Comparison of ENCODE assay signal across 8 cellular contexts in genomic region chr2:143284087-143284675, GRCh38.
A peak's percentile ranks its signal among the peaks of the same experiment; 100 is the strongest.
DNase-seq lines count a peak whose midpoint lies in the region; ATAC-seq and TF ChIP-seq lines count a peak whose summit lies in the region.

No MANE protein-coding gene starts in this region.

- DNase-seq in ACHN (peak; percentile 58), EL (peak; percentile 48), HEK293T (ENCODE audit: extremely low spot score) (peak; percentile 54), NOMO-1 treated with DMSO at 0.1 percent for 48 hours (lab: John Stamatoyannopoulos, UW; ENCODE audit: unreplicated experiment) (peak; percentile 34), amniotic epithelial cell (ENCODE audit: low read depth) (peak; percentile 48), right lobe of liver (no peak)

- POLR2A ChIA-PET in HEK293T (lab: Yijun Ruan, JAX) = no interaction called here

- no peak for TF ChIP-seq POLR2A in right lobe of liver (IDR thresholded peaks at IDR 0.05)

- no peaks in the 10 kb centered on the region for H3K9me3 ChIP-seq in right lobe of liver

- H3K4me1 ChIP-seq in right lobe of liver = no peaks in the 10 kb centered on the region

- no peaks in the 10 kb centered on the region for H3K27me3 ChIP-seq in right lobe of liver

- CTCF ChIA-PET in HEK293T (lab: Yijun Ruan, JAX) = interaction anchor here (0.8 to 1.0 kb wide), 4 partner anchors 12 to 199 kb away, joined by 3 to 4 read pairs (median 3); no protein-coding TSS in a partner anchor

- 54% methylated on average over 7 of the region's 7 CpGs for WGBS in right lobe of liver (ENCODE audit: insufficient coverage, low coverage, low lambda C conversion rate, missing lambda C conversion rate)

- no peak overlapping the region for H3K27ac ChIP-seq in right lobe of liver

- in situ Hi-C loops in ACHN (cut with HindIII; ENCODE audit: low pct_ligation_motif_present, low pct_unique_long_range_greater_than_20kb, low sequenced_read_pairs) = no loop called here

- no peaks in the 10 kb centered on the region for H3K36me3 ChIP-seq in right lobe of liver

- no peak overlapping the region for H3K4me3 ChIP-seq in right lobe of liver

- ATAC-seq in right lobe of liver = peak; percentile 47 to 65 (median 56)
- no peak for ATAC-seq in GM19452 (IDR thresholded peaks at IDR 0.05; ENCODE audit: unreplicated experiment)
- no peak for ATAC-seq in GM19328 (IDR thresholded peaks at IDR 0.05; ENCODE audit: unreplicated experiment)

- intact Hi-C loops in right lobe of liver (cut with DNase I) = no loop called here

- peak; percentile 27 to 71 (median 56) for TF ChIP-seq CTCF in right lobe of liver (IDR thresholded peaks at IDR 0.05)

TF ChIP-seq in HEK293T, 16 proteins besides CTCF, POLR2A, EP300 and RAD21:
- no peak for TF ChIP-seq FOXK2 (IDR thresholded peaks at IDR 0.05)
- TF ChIP-seq NFRKB (IDR thresholded peaks at IDR 0.05) = no peak
- TF ChIP-seq CTBP1 (IDR thresholded peaks at IDR 0.05; ENCODE audit: borderline replicate concordance) = no peak
- TF ChIP-seq BHLHE40 (IDR thresholded peaks at IDR 0.05; ENCODE audit: borderline replicate concordance) = no peak
- no peak for TF ChIP-seq FOXA1 (IDR thresholded peaks at IDR 0.05)
- no peak for TF ChIP-seq ARNT (IDR thresholded peaks at IDR 0.05)
- no peak for TF ChIP-seq TARDBP (IDR thresholded peaks at IDR 0.05)
- TF ChIP-seq FOXM1 (IDR thresholded peaks at IDR 0.05; ENCODE audit: borderline replicate concordance) = no peak
- no peak for TF ChIP-seq PKNOX1 (IDR thresholded peaks at IDR 0.05)
- TF ChIP-seq ZNF384 (IDR thresholded peaks at IDR 0.05) = no peak
- TF ChIP-seq L3MBTL2 (conservative IDR thresholded peaks at IDR 0.05) = no peak
- no peak for TF ChIP-seq ELF4 (IDR thresholded peaks at IDR 0.05)
- no peak for TF ChIP-seq LEF1 (IDR thresholded peaks at IDR 0.05; ENCODE audit: borderline replicate concordance)
- no peak for TF ChIP-seq HDGF (IDR thresholded peaks at IDR 0.05; ENCODE audit: borderline replicate concordance)
- TF ChIP-seq SP1 (IDR thresholded peaks at IDR 0.05) = no peak
- TF ChIP-seq SUZ12 (IDR thresholded peaks at IDR 0.05) = no peak

Comparison
In these comparisons a context has a peak if more than half of its experiments do, and no peak if none do; other contexts are left out.
1. DNase-seq: peak in ACHN (single experiment), EL (single experiment), HEK293T (single experiment), NOMO-1 treated with DMSO at 0.1 percent for 48 hours (single experiment) and amniotic epithelial cell (single experiment); none in right lobe of liver (0 of 3).
2. ATAC-seq: peak in right lobe of liver (4 of 4); none in GM19452 (single experiment) and GM19328 (single experiment).